8 cellular contexts compared by ENCODE assay signal in the genomic region with DNA sequence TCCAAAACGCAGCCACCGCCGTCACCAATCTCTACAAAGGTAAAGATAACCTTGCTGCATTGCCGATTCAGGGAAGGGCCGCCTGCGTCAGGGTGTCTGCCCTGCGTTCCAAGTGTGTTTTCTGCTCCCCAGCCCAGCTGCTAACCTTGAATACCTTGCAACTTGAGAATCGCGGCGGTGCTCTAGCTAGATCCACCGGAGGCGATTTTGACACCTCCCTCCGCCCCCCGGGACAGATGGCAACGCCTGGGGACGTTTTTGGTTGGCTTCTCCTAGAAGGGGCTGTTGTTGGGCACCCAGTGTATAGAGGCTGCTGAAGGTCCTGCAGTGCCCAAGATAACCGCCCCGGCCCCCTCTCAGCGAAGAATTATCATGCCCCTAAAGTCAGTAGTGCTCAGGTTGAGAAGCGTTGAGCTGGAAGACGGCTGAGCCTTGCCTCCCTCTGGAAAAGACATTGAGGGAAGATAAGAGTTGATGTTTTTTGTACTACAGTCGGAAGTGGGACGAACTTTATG. TPM values are rescaled to one million over a fixed set of nuclear protein-coding genes. Genes with fewer than 3 reads are reported as not detected.
A peak's percentile ranks its signal among the peaks of the same experiment; 100 is the strongest.
DNase-seq lines count a peak whose midpoint lies in the region; ATAC-seq and TF ChIP-seq lines count a peak whose summit lies in the region.

No MANE protein-coding gene starts in this region.

- DNase-seq in A172 (ENCODE audit: low spot score) (peak; percentile 20), HT1080 (ENCODE audit: low read depth) (peak; percentile 29), epithelial cell of prostate (ENCODE audit: low read depth, low spot score) (no peak), neural crest cell (ENCODE audit: low read depth, low spot score) (peak; percentile 16), NCI-H2081 treated with DMSO at 0.1 percent for 48 hours (lab: John Stamatoyannopoulos, UW) (no peak)
- peak; percentile 41 for DNase-seq in activated CD4-positive, alpha-beta T cell treated with anti-CD3 and anti-CD28 coated beads, Interleukin-2, amount 10 ng/mL, durations not matched to agents 7 days and 5 days

- H3K4me3 Mint-ChIP-seq in activated CD4-positive, alpha-beta T cell treated with anti-CD3 and anti-CD28 coated beads, Interleukin-2, amount 10 ng/mL, durations not matched to agents 7 days and 5 days = peak overlapping the region; percentile 95
- peak overlapping the region; percentile 99 for H3K4me3 Mint-ChIP-seq in neural crest cell

- H3K27ac ChIP-seq in epithelial cell of prostate = peak overlapping the region; percentile 85

- peaks cover 44% of the 10 kb centered on the region for H3K36me3 Mint-ChIP-seq in activated CD4-positive, alpha-beta T cell treated with anti-CD3 and anti-CD28 coated beads, Interleukin-2, amount 10 ng/mL, durations not matched to agents 7 days and 5 days (ENCODE audit: low read depth)
- H3K36me3 Mint-ChIP-seq in neural crest cell (ENCODE audit: low read depth) = peaks cover 14% of the 10 kb centered on the region

- POLR2A ChIA-PET in activated CD4-positive, alpha-beta T cell treated with anti-CD3 and anti-CD28 coated beads, Interleukin-2, amount 10 ng/mL, durations not matched to agents 7 days and 5 days (lab: Charles Lee) = interaction anchor here (1.0 to 1.4 kb wide), 2 partner anchors 9 to 156 kb away, joined by 4 to 10 read pairs; no protein-coding TSS in a partner anchor

- CTCF ChIA-PET in activated CD4-positive, alpha-beta T cell treated with anti-CD3 and anti-CD28 coated beads, Interleukin-2, amount 10 ng/mL, durations not matched to agents 7 days and 5 days (lab: Charles Lee) = interaction anchor here (1.0 to 2.8 kb wide), 4 partner anchors 9 to 45 kb away, joined by 3 to 11 read pairs (median 7); no protein-coding TSS in a partner anchor

- H3K4me1 Mint-ChIP-seq in activated CD4-positive, alpha-beta T cell treated with anti-CD3 and anti-CD28 coated beads, Interleukin-2, amount 10 ng/mL, durations not matched to agents 7 days and 5 days = peaks cover 43% of the 10 kb centered on the region
- H3K4me1 Mint-ChIP-seq in neural crest cell = peaks cover 49% of the 10 kb centered on the region

- TF ChIP-seq CTCF in neural crest cell (conservative IDR thresholded peaks at IDR 0.05) = no peak

- ATAC-seq in GM21367 (IDR thresholded peaks at IDR 0.05; ENCODE audit: unreplicated experiment) (no peak), GM21360 (IDR thresholded peaks at IDR 0.05; ENCODE audit: unreplicated experiment) (no peak)

- H3K27me3 Mint-ChIP-seq in activated CD4-positive, alpha-beta T cell treated with anti-CD3 and anti-CD28 coated beads, Interleukin-2, amount 10 ng/mL, durations not matched to agents 7 days and 5 days = no peaks in the 10 kb centered on the region
- H3K27me3 Mint-ChIP-seq in neural crest cell (ENCODE audit: low read depth) = peaks cover 3% of the 10 kb centered on the region

- H3K27ac Mint-ChIP-seq in activated CD4-positive, alpha-beta T cell treated with anti-CD3 and anti-CD28 coated beads, Interleukin-2, amount 10 ng/mL, durations not matched to agents 7 days and 5 days = peak overlapping the region; percentile 100
- peak overlapping the region; percentile 97 for H3K27ac Mint-ChIP-seq in neural crest cell (ENCODE audit: unreplicated experiment)

- no peaks in the 10 kb centered on the region for H3K9me3 Mint-ChIP-seq in activated CD4-positive, alpha-beta T cell treated with anti-CD3 and anti-CD28 coated beads, Interleukin-2, amount 10 ng/mL, durations not matched to agents 7 days and 5 days
- no peaks in the 10 kb centered on the region for H3K9me3 Mint-ChIP-seq in neural crest cell

RNA-seq across cellular contexts. Expression of a gene that starts 1.6 kb away (rescaled TPM):
- 66.3 and 79.6 TPM in 2 replicates for total RNA-seq in A172 (2014; rRNA removed; shearing (Covaris generic))
- total RNA-seq in HT1080 (2014; rRNA removed; shearing (Covaris generic)) = 41.7 and 46.9 TPM in 2 replicates
- polyA plus RNA-seq in HT1080 (2015; cell fraction: cytosol; rRNA removed) = 36.1 and 41.1 TPM in 2 replicates
- 47.3 and 50.2 TPM in 2 replicates for polyA plus RNA-seq in HT1080 (2015; cell fraction: nucleus; rRNA removed)
- 10 to 100 TPM; 55.0 to 55.6 TPM for total RNA-seq in activated CD4-positive, alpha-beta T cell treated with anti-CD3 and anti-CD28 coated beads, Interleukin-2, amount 10 ng/mL, durations not matched to agents 7 days and 5 days
- total RNA-seq in neural crest cell = 80.1 and 81.1 TPM in 2 replicates

Comparison
In these comparisons a context has a peak if more than half of its experiments do, and no peak if none do; other contexts are left out.
1. DNase-seq: peak in A172 (single experiment), HT1080 (single experiment), activated CD4-positive, alpha-beta T cell treated with anti-CD3 and anti-CD28 coated beads, Interleukin-2, amount 10 ng/mL, durations not matched to agents 7 days and 5 days (single experiment) and neural crest cell (single experiment); none in epithelial cell of prostate (single experiment) and NCI-H2081 treated with DMSO at 0.1 percent for 48 hours (single experiment).